In genomic region chr7:29563590-29564454, GRCh38 we compare ENCODE assay signal across 9 cellular contexts. TPM values are rescaled to one million over a fixed set of nuclear protein-coding genes. Genes with fewer than 3 reads are reported as not detected.
DNase-seq lines count a peak whose midpoint lies in the region; ATAC-seq, FAIRE-seq and TF ChIP-seq lines count a peak whose summit lies in the region.
"Had no signal": no experiment of that assay in that cellular context is flagged by ENCODE, and none has a peak within 500 bp of the region (broad histone marks: within the 10 kb centered on the region; RNA-seq: fewer than 3 reads in every experiment).

Gene PRR15, plus strand, starts transcription at chr7:29563835. Its CDS starts 2,495 bp downstream, at chr7:29566330.

- H3K9me3 ChIP-seq in ascending aorta, result no peaks in the 10 kb centered on the region
- H3K9me3 ChIP-seq in iPS DF 6.9 (ENCODE audit: control insufficient read depth, insufficient read depth, low read length), result no peaks in the 10 kb centered on the region

- H3K27me3 ChIP-seq in ascending aorta (no peaks in the 10 kb centered on the region), iPS DF 6.9 (ENCODE audit: control insufficient read depth, insufficient read depth, low read length) (peaks cover 6% of the 10 kb centered on the region; the same call in 1 of the 2 replicates)

- ATAC-seq in HG02852 (IDR thresholded peaks at IDR 0.05; ENCODE audit: unreplicated experiment), result no peak
- ATAC-seq in HG03039 (IDR thresholded peaks at IDR 0.05; ENCODE audit: unreplicated experiment), result no peak

- no peak for FAIRE-seq in RCC 7860 (lab: Jason Lieb, UNC)

- H3K27ac ChIP-seq in ascending aorta, result peak within 1 kb of the TSS in 1 of 2 donors; percentile 25
- no peak within 1 kb of the TSS for H3K27ac ChIP-seq in iPS DF 6.9 (ENCODE audit: low read length)

- intact Hi-C loops in ascending aorta (cut with DNase I), result no loop called here

- H3K4me3 ChIP-seq in ascending aorta (peak within 1 kb of the TSS; percentile 73 to 77), iPS DF 6.9 (ENCODE audit: low read length) (peak within 1 kb of the TSS; percentile 62), retinal pigment epithelial cell (ENCODE audit: low read length) (peak within 1 kb of the TSS; percentile 71)

- DNase-seq in DMS79 (lab: John Stamatoyannopoulos, UW) (peak; percentile 49), NCI-H1092 treated with DMSO at 0.1 percent for 48 hours (lab: John Stamatoyannopoulos, UW) (peak; percentile 41), ascending aorta (ENCODE audit: low spot score in 2 of 2) (no peak), iPS DF 6.9 (ENCODE audit: low read depth, low spot score) (no peak), retinal pigment epithelial cell (ENCODE audit: low read depth) (no peak), RCC 7860 (ENCODE audit: low spot score) (no peak)

- TF ChIP-seq CTCF in ascending aorta (IDR thresholded peaks at IDR 0.05) (no peak), retinal pigment epithelial cell (conservative IDR thresholded peaks at IDR 0.05; ENCODE audit: low read depth, low read length) (peak; percentile 10)

- H3K36me3 ChIP-seq in ascending aorta (no peaks in the 10 kb centered on the region), iPS DF 6.9 (ENCODE audit: control insufficient read depth, insufficient read depth, low read length) (no peaks in the 10 kb centered on the region)

- no CpG with 5 or more reads among the region's 70 CpGs for WGBS in iPS DF 6.9 (ENCODE audit: insufficient coverage, insufficient read length)

- H3K4me1 ChIP-seq in ascending aorta (peaks cover 11 to 13% of the 10 kb centered on the region in 2 donors), iPS DF 6.9 (ENCODE audit: control insufficient read depth, insufficient read depth, low read length) (peaks cover 3% of the 10 kb centered on the region)

RNA-seq across cellular contexts. Expression of gene PRR15, which starts in this region (rescaled TPM):
- total RNA-seq in ascending aorta, result not detected
- total RNA-seq: RPMI7951 had no signal

Comparison
In these comparisons a context has a peak if more than half of its experiments do, and no peak if none do; other contexts are left out.
1. DNase-seq: peak in DMS79 (single experiment) and NCI-H1092 treated with DMSO at 0.1 percent for 48 hours (single experiment); none in ascending aorta (0 of 2), iPS DF 6.9 (single experiment), retinal pigment epithelial cell (single experiment) and RCC 7860 (single experiment).
2. Peak in every context shown above with its lines, with median percentiles within 50 percentile points of each other: H3K4me3 ChIP-seq.